In genomic region chr22:41532908-41533825, GRCh38 we compare ENCODE assay signal across 8 cellular contexts. TPM values are rescaled to one million over a fixed set of nuclear protein-coding genes. Genes with fewer than 3 reads are reported as not detected.
DNase-seq lines count a peak whose midpoint lies in the region; ATAC-seq, FAIRE-seq and TF ChIP-seq lines count a peak whose summit lies in the region.

No MANE protein-coding gene starts in this region.

- TF ChIP-seq POLR2A in endothelial cell of umbilical vein (IDR thresholded peaks at IDR 0.05; ENCODE audit: low read depth, low read length) = no peak

- H2AFZ ChIP-seq in endothelial cell of umbilical vein (ENCODE audit: low read depth, low read length) = no peak overlapping the region

- no peak overlapping the region for H3K4me3 ChIP-seq in endothelial cell of umbilical vein (replicated peaks in 1 of 3; ENCODE audit: insufficient read depth in 1 of 3, low read depth in 1 of 3, low read length in 3 of 3)

- H3K9ac ChIP-seq in endothelial cell of umbilical vein (replicated peaks; ENCODE audit: extremely low read depth, insufficient read depth, low read length) = no peak overlapping the region

- H3K27ac ChIP-seq in endothelial cell of umbilical vein (ENCODE audit: insufficient read depth, low read depth, low read length) = no peak overlapping the region

- no peaks in the 10 kb centered on the region for H3K9me3 ChIP-seq in endothelial cell of umbilical vein (replicated peaks; ENCODE audit: control insufficient read depth, insufficient read depth, low read length)

- H3K4me1 Mint-ChIP-seq in naive B cell = peaks cover 0 to 5% (median 4%) of the 10 kb centered on the region in 3 donors
- peaks cover 7 to 18% of the 10 kb centered on the region in 2 donors for H3K4me1 Mint-ChIP-seq in stimulated activated naive B cell treated with anti-CD40 and anti-IgM and Interleukin-4, amounts not matched to agents 10 μg/mL and 1 μg/mL and 100 μg/mL, for 72 hours

- POLR2A ChIA-PET in endothelial cell of umbilical vein (lab: Charles Lee) = interaction anchor here (0.6 kb wide), 1 partner anchor 109 kb away, joined by 6 read pairs; no protein-coding TSS in a partner anchor

- CTCF ChIA-PET in endothelial cell of umbilical vein (lab: Charles Lee) = interaction anchor here (0.6 to 1.9 kb wide), 7 partner anchors 11 to 131 kb away, joined by 3 to 17 read pairs (median 7); partner anchors contain the start of gene POLR3H

- H4K20me1 ChIP-seq in endothelial cell of umbilical vein (replicated peaks; ENCODE audit: control insufficient read depth, extremely low read depth, insufficient read depth, low read length) = no peaks in the 10 kb centered on the region

- H3K36me3 ChIP-seq in endothelial cell of umbilical vein (ENCODE audit: control insufficient read depth in 2 of 2, extremely low read depth in 1 of 2, insufficient read depth in 2 of 2, low read length in 2 of 2) = peaks cover 2 to 22% of the 10 kb centered on the region in 2 experiments

- peak overlapping the region in 1 of 8 donors; percentile 15 for H3K4me3 Mint-ChIP-seq in naive B cell
- no peak overlapping the region for H3K4me3 Mint-ChIP-seq in stimulated activated naive B cell treated with anti-CD40 and anti-IgM and Interleukin-4, amounts not matched to agents 10 μg/mL and 1 μg/mL and 100 μg/mL, for 72 hours

- H3K9me3 Mint-ChIP-seq in naive B cell = no peaks in the 10 kb centered on the region
- no peaks in the 10 kb centered on the region for H3K9me3 Mint-ChIP-seq in stimulated activated naive B cell treated with anti-CD40 and anti-IgM and Interleukin-4, amounts not matched to agents 10 μg/mL and 1 μg/mL and 100 μg/mL, for 72 hours

- no peaks in the 10 kb centered on the region for H3K27me3 Mint-ChIP-seq in naive B cell
- H3K27me3 Mint-ChIP-seq in stimulated activated naive B cell treated with anti-CD40 and anti-IgM and Interleukin-4, amounts not matched to agents 10 μg/mL and 1 μg/mL and 100 μg/mL, for 72 hours = no peaks in the 10 kb centered on the region

- DNase-seq in NK-92 treated with Interleukin-12 subunit alpha and Interleukin-12 subunit beta, amount 100 ng/mL, for 24 hours (lab: John Stamatoyannopoulos, UW) = peak; percentile 38
- DNase-seq in NK-92 (lab: John Stamatoyannopoulos, UW; ENCODE audit: unreplicated experiment) = no peak
- peak; percentile 43 for DNase-seq in NCI-H748 (lab: John Stamatoyannopoulos, UW; ENCODE audit: unreplicated experiment)
- DNase-seq in activated CD8-positive, alpha-beta memory T cell treated with anti-CD3 and anti-CD28 coated beads, Interleukin-2, amount 50 U/mL, for 4 hours = peak; percentile 67
- DNase-seq in endothelial cell of umbilical vein (ENCODE audit: low read depth, low spot score) = peak; percentile 59
- peak; percentile 40 for DNase-seq in naive B cell
- peak; percentile 63 for DNase-seq in stimulated activated naive B cell treated with anti-CD40 and anti-IgM and Interleukin-4, amounts not matched to agents 10 μg/mL and 1 μg/mL and 100 μg/mL, for 72 hours

- BruUV-seq in endothelial cell of umbilical vein (replicated peaks; lab: Mats Ljungman, UMichigan) = no TSS peak

- peak; percentile 87 for FAIRE-seq in endothelial cell of umbilical vein (lab: Jason Lieb, UNC)

- intact Hi-C loops in endothelial cell of umbilical vein (cut with micrococcal nuclease) = no loop called here

- H3K27me3 ChIP-seq in endothelial cell of umbilical vein (ENCODE audit: control insufficient read depth in 2 of 2, insufficient read depth in 2 of 2, low read length in 2 of 2) = no peaks in the 10 kb centered on the region

- peaks cover 4 to 8% of the 10 kb centered on the region in 2 donors for H3K36me3 Mint-ChIP-seq in naive B cell
- H3K36me3 Mint-ChIP-seq in stimulated activated naive B cell treated with anti-CD40 and anti-IgM and Interleukin-4, amounts not matched to agents 10 μg/mL and 1 μg/mL and 100 μg/mL, for 72 hours = peaks cover 33 to 62% of the 10 kb centered on the region in 2 donors

- H3K79me2 ChIP-seq in endothelial cell of umbilical vein (ENCODE audit: control insufficient read depth, insufficient read depth, low read length) = no peaks in the 10 kb centered on the region

- H3K9me1 ChIP-seq in endothelial cell of umbilical vein (replicated peaks; ENCODE audit: control insufficient read depth, extremely low read depth, insufficient read depth, low read length) = no peaks in the 10 kb centered on the region

- peak overlapping the region in 4 of 6 donors; percentile 4 to 90 (median 39) for H3K27ac Mint-ChIP-seq in naive B cell
- peak overlapping the region; percentile 71 for H3K27ac Mint-ChIP-seq in stimulated activated naive B cell treated with anti-CD40 and anti-IgM and Interleukin-4, amounts not matched to agents 10 μg/mL and 1 μg/mL and 100 μg/mL, for 72 hours

- ATAC-seq in naive B cell (ENCODE audit: low read depth in 2 of 2) (peak; percentile 82 to 84), GM21576 (IDR thresholded peaks at IDR 0.05; ENCODE audit: unreplicated experiment) (no peak)
- peak; percentile 89 to 90 for ATAC-seq in stimulated activated naive B cell treated with anti-CD40 and anti-IgM and Interleukin-4, amounts not matched to agents 10 μg/mL and 1 μg/mL and 100 μg/mL, for 72 hours (replicated peaks)

- dilution Hi-C loops in endothelial cell of umbilical vein (cut with MboI; ENCODE audit: extremely low pct_ligation_motif_present, low sequenced_read_pairs) = no loop called here

- H3K4me2 ChIP-seq in endothelial cell of umbilical vein (ENCODE audit: insufficient read depth, low read length) = no peak overlapping the region

- peak; percentile 86 to 87 for TF ChIP-seq CTCF in endothelial cell of umbilical vein (IDR thresholded peaks at IDR 0.05; ENCODE audit: extremely low read depth in 1 of 2, insufficient read depth in 1 of 2, low read depth in 1 of 2, low read length in 2 of 2)

- no peaks in the 10 kb centered on the region for H3K4me1 ChIP-seq in endothelial cell of umbilical vein (ENCODE audit: control insufficient read depth, extremely low read depth, insufficient read depth, low read length)

TF ChIP-seq in endothelial cell of umbilical vein, 7 proteins besides CTCF, POLR2A, EP300 and RAD21:
- TF ChIP-seq POLR2AphosphoS5 (IDR thresholded peaks at IDR 0.05; ENCODE audit: insufficient read depth, low read depth, low read length) (no peak), GATA2 (IDR thresholded peaks at IDR 0.05; ENCODE audit: insufficient read depth, insufficient read length, low read depth, low read length) (no peak), JUN (IDR thresholded peaks at IDR 0.05; ENCODE audit: borderline replicate concordance, insufficient read depth, insufficient read length, low read depth) (no peak), FOS (IDR thresholded peaks at IDR 0.05; ENCODE audit: borderline replicate concordance, insufficient read depth, low read length) (no peak), MYC (IDR thresholded peaks at IDR 0.05; ENCODE audit: low read depth, low read length) (no peak), MAX (IDR thresholded peaks at IDR 0.05; ENCODE audit: insufficient read depth, insufficient read length) (no peak), EZH2 (IDR thresholded peaks at IDR 0.05; ENCODE audit: borderline replicate concordance, low read depth, low read length, severe bottlenecking) (no peak)

RNA-seq across cellular contexts. Expression of gene POLR3H, which starts 11.1 kb away (rescaled TPM):
- 39.4 and 42.3 TPM in 2 replicates for total RNA-seq in endothelial cell of umbilical vein
- 31.2 and 33.5 TPM in 2 replicates for polyA plus RNA-seq in endothelial cell of umbilical vein
- 34.1 and 38.6 TPM in 2 replicates for polyA plus RNA-seq in endothelial cell of umbilical vein (2011; cell fraction: cytosol; rRNA removed)
- polyA plus RNA-seq in endothelial cell of umbilical vein (2011; cell fraction: nucleus; rRNA removed) = 21.3 and 21.6 TPM in 2 replicates
- polyA plus RNA-seq in endothelial cell of umbilical vein (2012) = 31.3 and 49.1 TPM in 2 replicates
- 27.3 and 37.1 TPM in 2 replicates for polyA minus RNA-seq in endothelial cell of umbilical vein
- 12.7 TPM for polyA minus RNA-seq in endothelial cell of umbilical vein (2011; cell fraction: cytosol; rRNA and poly(A)+ RNA removed)
- 13.7 and 17.2 TPM in 2 replicates for polyA minus RNA-seq in endothelial cell of umbilical vein (2011; cell fraction: nucleus; rRNA and poly(A)+ RNA removed)
- 10 to 100 TPM; 17.9 to 27.2 (median 22.6) TPM for polyA plus RNA-seq in naive B cell (ENCODE audit: low read depth in 6 of 6)

RNA-seq across cellular contexts. Expression of gene CSDC2, which starts 27.6 kb away (rescaled TPM):
- not detected in 2 replicates for total RNA-seq in endothelial cell of umbilical vein
- polyA plus RNA-seq in endothelial cell of umbilical vein (not detected in 2 replicates), naive B cell (ENCODE audit: low read depth in 6 of 6) (not detected)
- polyA plus RNA-seq in endothelial cell of umbilical vein (2011; cell fraction: cytosol; rRNA removed) = not detected in 2 replicates
- polyA plus RNA-seq in endothelial cell of umbilical vein (2011; cell fraction: nucleus; rRNA removed) = 0.04 TPM in 1 of 2 replicates, not detected in the other
- polyA plus RNA-seq in endothelial cell of umbilical vein (2012) = 0.15 TPM in 1 of 2 replicates, not detected in the other
- not detected in 2 replicates for polyA minus RNA-seq in endothelial cell of umbilical vein
- 0.61 TPM for polyA minus RNA-seq in endothelial cell of umbilical vein (2011; cell fraction: cytosol; rRNA and poly(A)+ RNA removed)
- not detected in 2 replicates for polyA minus RNA-seq in endothelial cell of umbilical vein (2011; cell fraction: nucleus; rRNA and poly(A)+ RNA removed)

RNA-seq across cellular contexts. Expression of gene PMM1, which starts 56.5 kb away (rescaled TPM):
- total RNA-seq in endothelial cell of umbilical vein = 12.8 and 14.6 TPM in 2 replicates
- polyA plus RNA-seq in endothelial cell of umbilical vein = 28.0 and 31.7 TPM in 2 replicates
- polyA plus RNA-seq in endothelial cell of umbilical vein (2011; cell fraction: cytosol; rRNA removed) = 23.5 and 25.7 TPM in 2 replicates
- polyA plus RNA-seq in endothelial cell of umbilical vein (2011; cell fraction: nucleus; rRNA removed) = 65.4 and 67.1 TPM in 2 replicates
- polyA plus RNA-seq in endothelial cell of umbilical vein (2012) = 11.1 and 12.6 TPM in 2 replicates
- polyA minus RNA-seq in endothelial cell of umbilical vein = 9.9 and 10.4 TPM in 2 replicates
- 9.4 TPM for polyA minus RNA-seq in endothelial cell of umbilical vein (2011; cell fraction: cytosol; rRNA and poly(A)+ RNA removed)
- polyA minus RNA-seq in endothelial cell of umbilical vein (2011; cell fraction: nucleus; rRNA and poly(A)+ RNA removed) = 9.0 and 11.9 TPM in 2 replicates
- polyA plus RNA-seq in naive B cell (ENCODE audit: low read depth in 6 of 6) = 10 to 100 TPM; 15.5 to 22.2 (median 17.4) TPM
